Comparison of ENCODE assay signal across 14 cellular contexts in the genomic region with DNA sequence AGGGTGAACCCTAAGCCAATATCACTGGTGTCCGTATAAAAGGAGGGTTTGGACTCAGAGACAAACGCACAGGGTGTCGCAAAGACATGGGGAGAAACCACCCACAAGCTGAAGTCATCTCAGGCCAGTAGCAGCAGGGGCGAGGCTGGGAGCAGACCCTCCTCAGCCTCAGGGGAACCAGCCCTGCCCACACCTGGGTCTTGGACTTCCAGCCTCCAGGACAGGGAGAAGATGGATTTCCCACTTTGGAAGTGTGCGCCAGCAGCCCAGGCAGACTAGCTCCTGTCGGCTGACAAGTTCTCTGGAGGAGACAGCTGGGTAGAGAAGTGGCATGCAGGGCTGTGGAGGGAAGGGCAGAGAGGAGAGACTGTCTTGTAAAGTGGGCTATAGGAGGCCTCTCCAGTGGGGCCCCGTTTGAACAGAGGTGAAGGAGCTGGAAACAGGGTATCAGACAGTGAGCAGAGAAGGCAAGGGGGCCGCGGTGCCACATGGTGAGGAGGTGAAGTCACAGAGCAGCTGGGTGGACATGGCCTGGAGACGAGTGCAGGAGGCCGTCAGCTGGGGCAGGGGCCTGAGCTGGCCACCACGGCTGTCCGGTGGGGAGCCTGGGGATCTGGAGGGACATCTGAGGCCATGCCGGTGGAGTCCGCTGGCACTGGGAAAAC.
DNase-seq lines count a peak whose midpoint lies in the region; ATAC-seq, FAIRE-seq and TF ChIP-seq lines count a peak whose summit lies in the region.
"Had no signal": no experiment of that assay in that cellular context is flagged by ENCODE, and none has a peak within 500 bp of the region (broad histone marks: within the 10 kb centered on the region; RNA-seq: fewer than 3 reads in every experiment).

No MANE protein-coding gene starts in this region.

- no peak overlapping the region for H3K4me3 ChIP-seq in HepG2 (replicated peaks in 1 of 3; ENCODE audit: insufficient read depth in 1 of 3, low read depth in 2 of 3, low read length in 3 of 3)
- H3K4me3 ChIP-seq in osteoblast (ENCODE audit: insufficient read depth, low read length) = no peak overlapping the region

- TF ChIP-seq CTCF in HepG2 (CRISPR knock-in tag; IDR thresholded peaks at IDR 0.05) (no peak), osteoblast (IDR thresholded peaks at IDR 0.05; ENCODE audit: extremely low read depth, low read depth, low read length) (no peak)

- H3K9me3 ChIP-seq in HepG2 (ENCODE audit: low read length) (peaks cover 3% of the 10 kb centered on the region; the same call in 1 of the 2 replicates), osteoblast (ENCODE audit: low read depth, low read length) (peaks cover 4% of the 10 kb centered on the region)

- H3K4me1 ChIP-seq in HepG2 (ENCODE audit: insufficient read depth, low read length) = peaks cover 23% of the 10 kb centered on the region
- no peaks in the 10 kb centered on the region for H3K4me1 ChIP-seq in osteoblast (ENCODE audit: insufficient read depth, low read length)

- in situ Hi-C loops in HepG2 (cut with HindIII; ENCODE audit: extremely low pct_ligation_motif_present, low pct_unique_long_range_greater_than_20kb) = no loop called here

- BruUV-seq in HepG2 (replicated peaks; lab: Mats Ljungman, UMichigan) = no TSS peak

- ATAC-seq in left ventricle myocardium superior (no peak), HepG2 (no peak), HG02885 (IDR thresholded peaks at IDR 0.05; ENCODE audit: poor library complexity, unreplicated experiment) (no peak), HG02763 (IDR thresholded peaks at IDR 0.05; ENCODE audit: unreplicated experiment) (no peak)
- ATAC-seq: CD8-positive, alpha-beta T cell; Right ventricle myocardium inferior had no signal

- H3K9ac ChIP-seq in HepG2 (ENCODE audit: insufficient read depth, low read depth, low read length) = no peak overlapping the region

- DNase-seq in cardiac septum (ENCODE audit: low spot score) = peak; percentile 56
- no peak for DNase-seq in left ventricle myocardium superior
- DNase-seq in HepG2 (ENCODE audit: low spot score) = no peak
- peak; percentile 14 for DNase-seq in osteoblast (ENCODE audit: insufficient read length, low spot score, missing footprints)
- DNase-seq in DMS153 treated with DMSO at 0.1 percent for 48 hours (lab: John Stamatoyannopoulos, UW; ENCODE audit: unreplicated experiment) = no peak
- DNase-seq: AML-193, C1 segment of cervical spinal cord, Karpas-422, NCI-H1694 treated with DMSO at 0.1 percent for 48 hours, NCI-H446 had no signal

- H3K27me3 ChIP-seq in HepG2 (ENCODE audit: control insufficient read depth in 1 of 2, insufficient read depth in 2 of 2, low read length in 2 of 2) (no peaks in the 10 kb centered on the region), osteoblast (ENCODE audit: insufficient read depth, low read length) (no peaks in the 10 kb centered on the region)

- no peak overlapping the region for H3K27ac ChIP-seq in HepG2 (ENCODE audit: extremely low read length, insufficient read depth, low read length)
- H3K27ac ChIP-seq in osteoblast (ENCODE audit: low read depth, low read length) = no peak overlapping the region

- intact Hi-C loops in cardiac septum (cut with DNase I) = no loop called here
- intact Hi-C loops in left ventricle myocardium superior (cut with micrococcal nuclease) = no loop called here
- intact Hi-C loops in HepG2 (cut with micrococcal nuclease; ENCODE audit: unreplicated experiment) = no loop called here

- POLR2A ChIA-PET in HepG2 (lab: Yijun Ruan, JAX) = no interaction called here

- H3K36me3 ChIP-seq in HepG2 (replicated peaks in 1 of 2; ENCODE audit: control insufficient read depth in 1 of 2, insufficient read depth in 2 of 2, low read length in 2 of 2) (peaks cover 0 to 7% of the 10 kb centered on the region in 2 experiments; a peak in 1 of 5 replicates), osteoblast (ENCODE audit: insufficient read depth, low read length) (no peaks in the 10 kb centered on the region)

- WGBS in HepG2 (ENCODE audit: low lambda C conversion rate) = 88% methylated on average over 14 of the region's 15 CpGs

- TF ChIP-seq POLR2A in HepG2 (IDR thresholded peaks at IDR 0.05; ENCODE audit: insufficient read depth in 1 of 2, low read depth in 2 of 2, low read length in 2 of 2) = no peak

- CTCF ChIA-PET in HepG2 (lab: Yijun Ruan, JAX; ENCODE audit: low intra/inter-chr PET ratio, low total read pairs) = no interaction called here

- no peak overlapping the region for H3K4me2 ChIP-seq in HepG2 (ENCODE audit: low read depth, low read length)
- no peak overlapping the region for H3K4me2 ChIP-seq in osteoblast (ENCODE audit: insufficient read depth, low read length)

- no peak for FAIRE-seq in HepG2 (lab: Jason Lieb, UNC)

- TF ChIP-seq RAD21 in HepG2 (CRISPR knock-in tag; IDR thresholded peaks at IDR 0.05) = no peak

- no peak overlapping the region for H2AFZ ChIP-seq in HepG2 (ENCODE audit: low read length)
- no peak overlapping the region for H2AFZ ChIP-seq in osteoblast (ENCODE audit: low read length)

- H4K20me1 ChIP-seq in HepG2 (ENCODE audit: insufficient read depth, low read length) (0 out of 2 replicates have a peak, but pooled peaks cover 3% of the 10 kb centered on the region), osteoblast (ENCODE audit: insufficient read depth, low read length) (no peaks in the 10 kb centered on the region)

- no peaks in the 10 kb centered on the region for H3K79me2 ChIP-seq in HepG2 (ENCODE audit: insufficient read depth, low read length)
- H3K79me2 ChIP-seq in osteoblast (ENCODE audit: insufficient read depth, low read length) = no peaks in the 10 kb centered on the region

- no peak for TF ChIP-seq EP300 in HepG2 (IDR thresholded peaks at IDR 0.05; ENCODE audit: low read depth in 2 of 2, low read length in 2 of 2)
- no peak for TF ChIP-seq EP300 in HepG2 (CRISPR knock-in tag; IDR thresholded peaks at IDR 0.05; ENCODE audit: borderline replicate concordance)

TF ChIP-seq in HepG2, 621 proteins besides CTCF, POLR2A, EP300 and RAD21:
- TF ChIP-seq YY1 (IDR thresholded peaks at IDR 0.05; ENCODE audit: insufficient read depth, insufficient replicate concordance, low read depth, low read length) (no peak), ZSCAN25 (CRISPR knock-in tag; IDR thresholded peaks at IDR 0.05) (0 out of 2 replicates have a peak, but pooled peaks have one; percentile 13)
TF ChIP-seq in HepG2: peak in this region for 1.

Comparison
In these comparisons a context has a peak if more than half of its experiments do, and no peak if none do; other contexts are left out.
1. DNase-seq: peak in cardiac septum (single experiment) and osteoblast (single experiment); none in left ventricle myocardium superior (single experiment), HepG2 (single experiment) and DMS153 treated with DMSO at 0.1 percent for 48 hours (single experiment).